8 cellular contexts compared by ENCODE assay signal in the genomic region with DNA sequence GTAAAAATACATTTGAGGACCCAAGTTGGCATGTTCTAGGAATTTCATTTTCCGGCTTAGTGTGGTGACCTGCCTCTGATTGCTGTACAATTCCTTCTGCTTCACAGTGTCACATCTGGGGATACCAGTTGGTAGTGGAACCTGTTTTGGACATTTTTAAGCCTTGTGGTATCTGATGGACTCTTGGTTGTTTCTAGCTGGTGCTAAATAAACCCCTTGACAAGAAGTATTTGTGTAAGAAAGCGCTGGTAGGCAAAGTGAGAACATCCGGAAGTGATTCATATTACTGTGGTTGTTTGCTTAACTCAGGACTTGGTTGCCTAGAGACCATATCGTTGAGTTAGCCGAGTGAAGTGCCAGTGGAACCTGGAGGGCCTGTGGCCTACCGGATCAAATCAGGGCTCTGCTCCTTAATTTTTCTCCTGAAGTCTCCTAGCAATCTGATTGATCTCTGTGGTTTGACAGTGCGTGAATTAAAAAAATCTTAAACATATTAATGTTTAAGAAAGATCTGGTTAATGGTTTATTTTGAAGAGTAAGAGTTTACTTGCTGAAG. TPM values are rescaled to one million over a fixed set of nuclear protein-coding genes. Genes with fewer than 3 reads are reported as not detected.
DNase-seq lines count a peak whose midpoint lies in the region; ATAC-seq and TF ChIP-seq lines count a peak whose summit lies in the region.

No MANE protein-coding gene starts in this region.

- in situ Hi-C loops in HAP-1 (cut with MboI; ENCODE audit: low sequenced_read_pairs), result no loop called here

- no peaks in the 10 kb centered on the region for H3K9me3 ChIP-seq in HAP-1

- H3K27ac Mint-ChIP-seq in activated naive CD8-positive, alpha-beta T cell treated with anti-CD3 and anti-CD28 coated beads, Interleukin-2, amount 10 ng/mL, durations not matched to agents 7 days and 5 days, result peak overlapping the region; percentile 88

- no peaks in the 10 kb centered on the region for H3K9me3 Mint-ChIP-seq in activated naive CD8-positive, alpha-beta T cell treated with anti-CD3 and anti-CD28 coated beads, Interleukin-2, amount 10 ng/mL, durations not matched to agents 7 days and 5 days

- TF ChIP-seq CTCF in retinal pigment epithelial cell (conservative IDR thresholded peaks at IDR 0.05; ENCODE audit: low read depth, low read length), result no peak

- DNase-seq in GM04504 (ENCODE audit: low read depth) (peak; percentile 90), HAP-1 (ENCODE audit: low spot score in 2 of 2) (peak; percentile 76 to 90), LHCN-M2 (ENCODE audit: low read depth) (peak; percentile 98), SHP77 (lab: John Stamatoyannopoulos, UW) (peak; percentile 88 to 93), cardiac septum (ENCODE audit: low spot score) (peak; percentile 79), retinal pigment epithelial cell (ENCODE audit: low read depth) (peak; percentile 96), pons (ENCODE audit: low spot score) (no peak)
- DNase-seq in activated naive CD8-positive, alpha-beta T cell treated with anti-CD3 and anti-CD28 coated beads, Interleukin-2, amount 10 ng/mL, durations not matched to agents 7 days and 5 days, result no peak

- peaks cover 32% of the 10 kb centered on the region for H3K36me3 Mint-ChIP-seq in activated naive CD8-positive, alpha-beta T cell treated with anti-CD3 and anti-CD28 coated beads, Interleukin-2, amount 10 ng/mL, durations not matched to agents 7 days and 5 days

- H3K4me3 Mint-ChIP-seq in activated naive CD8-positive, alpha-beta T cell treated with anti-CD3 and anti-CD28 coated beads, Interleukin-2, amount 10 ng/mL, durations not matched to agents 7 days and 5 days, result peak overlapping the region; percentile 69

- 0 out of 2 replicates have a peak, but pooled peaks cover under 1% of the 10 kb centered on the region for H3K36me3 ChIP-seq in HAP-1 (replicated peaks)

- peaks cover 58% of the 10 kb centered on the region for H3K4me1 Mint-ChIP-seq in activated naive CD8-positive, alpha-beta T cell treated with anti-CD3 and anti-CD28 coated beads, Interleukin-2, amount 10 ng/mL, durations not matched to agents 7 days and 5 days

- POLR2A ChIA-PET in activated naive CD8-positive, alpha-beta T cell treated with anti-CD3 and anti-CD28 coated beads, Interleukin-2, amount 10 ng/mL, durations not matched to agents 7 days and 5 days (lab: Charles Lee), result interaction anchor here (0.8 to 6.2 kb wide), 3 partner anchors 10 to 39 kb away, joined by 3 to 46 read pairs (median 6); a partner anchor contains a TSS

- no peaks in the 10 kb centered on the region for H3K27me3 Mint-ChIP-seq in activated naive CD8-positive, alpha-beta T cell treated with anti-CD3 and anti-CD28 coated beads, Interleukin-2, amount 10 ng/mL, durations not matched to agents 7 days and 5 days

- no peaks in the 10 kb centered on the region for H3K27me3 ChIP-seq in HAP-1 (ENCODE audit: low read depth)

- ATAC-seq in activated naive CD8-positive, alpha-beta T cell treated with anti-CD3 and anti-CD28 coated beads, Interleukin-2, amount 10 ng/mL, durations not matched to agents 7 days and 5 days (ENCODE audit: low read depth), result peak; percentile 97

- H3K4me1 ChIP-seq in HAP-1, result peaks cover 52% of the 10 kb centered on the region

- intact Hi-C loops in cardiac septum (cut with DNase I), result no loop called here

- no peak overlapping the region for H3K4me3 ChIP-seq in HAP-1
- H3K4me3 ChIP-seq in retinal pigment epithelial cell (ENCODE audit: low read length), result peak overlapping the region; percentile 19

RNA-seq across cellular contexts. Expression of a gene that starts 12.8 kb away (rescaled TPM):
- 203 and 217 TPM in 2 replicates for total RNA-seq in LHCN-M2 (2014; rRNA removed)
- 122 TPM for polyA plus RNA-seq in LHCN-M2 (2012)
- total RNA-seq in activated naive CD8-positive, alpha-beta T cell treated with anti-CD3 and anti-CD28 coated beads, Interleukin-2, amount 10 ng/mL, durations not matched to agents 7 days and 5 days, result 100 to 1,000 TPM; 211 to 220 TPM
- total RNA-seq in cardiac septum, result 45.6 TPM

RNA-seq across cellular contexts. Expression of a gene that starts 48.8 kb away (rescaled TPM):
- total RNA-seq in LHCN-M2 (2014; rRNA removed) (0.75 and 0.77 TPM in 2 replicates), cardiac septum (5.6 TPM)
- 0.67 TPM for polyA plus RNA-seq in LHCN-M2 (2012)
- 1 to 10 TPM; 1.6 to 2.4 TPM for total RNA-seq in activated naive CD8-positive, alpha-beta T cell treated with anti-CD3 and anti-CD28 coated beads, Interleukin-2, amount 10 ng/mL, durations not matched to agents 7 days and 5 days

Comparison
In these comparisons a context has a peak if more than half of its experiments do, and no peak if none do; other contexts are left out.
1. DNase-seq: peak in GM04504 (single experiment), HAP-1 (2 of 2), LHCN-M2 (single experiment), SHP77 (2 of 2), cardiac septum (single experiment) and retinal pigment epithelial cell (single experiment); none in activated naive CD8-positive, alpha-beta T cell treated with anti-CD3 and anti-CD28 coated beads, Interleukin-2, amount 10 ng/mL, durations not matched to agents 7 days and 5 days (single experiment) and pons (single experiment).